15 cellular contexts compared by ENCODE assay signal in genomic region chr6:132399376-132400074, GRCh38. TPM values are rescaled to one million over a fixed set of nuclear protein-coding genes. Genes with fewer than 3 reads are reported as not detected.
DNase-seq lines count a peak whose midpoint lies in the region; ATAC-seq, FAIRE-seq and TF ChIP-seq lines count a peak whose summit lies in the region.
"Had no signal": no experiment of that assay in that cellular context is flagged by ENCODE, and none has a peak within 500 bp of the region (broad histone marks: within the 10 kb centered on the region; RNA-seq: fewer than 3 reads in every experiment).

No MANE protein-coding gene starts in this region.

- TF ChIP-seq CTCF in RWPE2 (IDR thresholded peaks at IDR 0.05; ENCODE audit: poor library complexity, severe bottlenecking), result no peak
- no peak for TF ChIP-seq CTCF in fibroblast of lung (conservative IDR thresholded peaks at IDR 0.05 in 1 of 2, IDR thresholded peaks at IDR 0.05 in 1 of 2; ENCODE audit: low read depth in 1 of 2, low read length in 2 of 2)
- no peak for TF ChIP-seq CTCF in ovary (IDR thresholded peaks at IDR 0.05)

- H3K36me3 ChIP-seq in RWPE2 (ENCODE audit: low read depth) (no peaks in the 10 kb centered on the region), fibroblast of lung (ENCODE audit: control insufficient read depth, insufficient read depth, low read length) (no peaks in the 10 kb centered on the region), ovary (no peaks in the 10 kb centered on the region)

- H3K9ac ChIP-seq in fibroblast of lung (ENCODE audit: insufficient read depth, low read length), result no peak overlapping the region

- no peak for FAIRE-seq in GM12892 (lab: Jason Lieb, UNC)

- 81 to 87% (median 84%) methylated on average over 4 of the region's 4 CpGs for WGBS in ovary, 3 donors

- H3K4me2 ChIP-seq in fibroblast of lung (ENCODE audit: extremely low read depth, insufficient read depth, low read length), result peak overlapping the region; percentile 55

- ATAC-seq in RWPE2 (ENCODE audit: low read depth), result peak; percentile 45; the same call in 1 of the 3 replicates
- no peak for ATAC-seq in HG03460 (IDR thresholded peaks at IDR 0.05; ENCODE audit: unreplicated experiment)
- no peak for ATAC-seq in GM21723 (IDR thresholded peaks at IDR 0.05; ENCODE audit: unreplicated experiment)
- ATAC-seq: left colon; stimulated activated naive CD8-positive, alpha-beta T cell treated with anti-CD3 and anti-CD28 coated beads, Interleukin-15, Interleukin-2, amounts not matched to agents 100 U/mL and 50 U/mL, for 24 hours had no signal

- H3K27me3 ChIP-seq in RWPE2 (ENCODE audit: insufficient read depth, poor library complexity, severe bottlenecking) (no peaks in the 10 kb centered on the region), fibroblast of lung (ENCODE audit: control insufficient read depth, insufficient read depth, low read length) (no peaks in the 10 kb centered on the region), ovary (no peaks in the 10 kb centered on the region)

- TF ChIP-seq POLR2A in ovary (IDR thresholded peaks at IDR 0.05), result no peak
- no peak for TF ChIP-seq POLR2A in GM12892 (IDR thresholded peaks at IDR 0.05; ENCODE audit: low read depth, low read length)

- peak; percentile 76 for DNase-seq in EL
- DNase-seq in RWPE2 (ENCODE audit: low spot score), result no peak
- peak; percentile 61 to 86 for DNase-seq in fibroblast of lung (ENCODE audit: low read depth in 2 of 2)
- DNase-seq in ovary, result no peak
- no peak for DNase-seq in GM12892 (ENCODE audit: insufficient read length)
- no peak for DNase-seq in NCI-H1694 treated with DMSO at 0.1 percent for 48 hours (lab: John Stamatoyannopoulos, UW)
- DNase-seq: activated CD4-positive, alpha-beta T cell treated with anti-CD3 and anti-CD28 coated beads, Interleukin-2, amount 10 ng/mL, durations not matched to agents 24 days and 14 days; activated effector memory CD4-positive, alpha-beta T cell treated with anti-CD3 and anti-CD28 coated beads, Interleukin-2, amount 50 U/mL, for 16 hours; left colon; NCI-H1930; stimulated activated CD4-positive, alpha-beta T cell treated with anti-CD3 and anti-CD28 coated beads, Interleukin-2, amount 100 ng/mL, for 24 hours; stimulated activated naive CD8-positive, alpha-beta T cell treated with anti-CD3 and anti-CD28 coated beads, Interleukin-15, Interleukin-2, amounts not matched to agents 100 U/mL and 50 U/mL, for 24 hours had no signal

- no peaks in the 10 kb centered on the region for H3K79me2 ChIP-seq in fibroblast of lung (ENCODE audit: control insufficient read depth, insufficient read depth, low read length)

- H3K27ac ChIP-seq in RWPE2 (ENCODE audit: poor library complexity, severe bottlenecking) (peak overlapping the region; percentile 39), fibroblast of lung (ENCODE audit: insufficient read depth, low read length) (no peak overlapping the region), ovary (no peak overlapping the region)
- H3K27ac ChIP-seq: coronary artery had no signal

- H3K4me3 ChIP-seq in RWPE2 (ENCODE audit: severe bottlenecking), result no peak overlapping the region
- peak overlapping the region in 2 of 4 experiments; percentile 72 to 88 for H3K4me3 ChIP-seq in fibroblast of lung (replicated peaks in 1 of 4; ENCODE audit: control extremely low read depth in 1 of 4, insufficient read depth in 1 of 4, low read depth in 3 of 4, low read length in 4 of 4)
- peak overlapping the region; percentile 75 for H3K4me3 ChIP-seq in ovary

- TF ChIP-seq EP300 in ovary (IDR thresholded peaks at IDR 0.05), result no peak

- no peaks in the 10 kb centered on the region for H4K20me1 ChIP-seq in fibroblast of lung (ENCODE audit: control insufficient read depth, extremely low read depth, insufficient read depth, low read length)

- H3K9me3 ChIP-seq in RWPE2 (ENCODE audit: severe bottlenecking), result peaks cover 8% of the 10 kb centered on the region
- no peaks in the 10 kb centered on the region for H3K9me3 ChIP-seq in fibroblast of lung (ENCODE audit: control insufficient read depth, insufficient read depth, low read depth, low read length)
- H3K9me3 ChIP-seq in ovary, result no peaks in the 10 kb centered on the region

- H3K4me1 ChIP-seq in RWPE2 (ENCODE audit: insufficient read depth, poor library complexity, severe bottlenecking), result peaks cover 9% of the 10 kb centered on the region
- H3K4me1 ChIP-seq in fibroblast of lung (ENCODE audit: control insufficient read depth, extremely low read depth, insufficient read depth, low read length), result no peaks in the 10 kb centered on the region
- no peaks in the 10 kb centered on the region for H3K4me1 ChIP-seq in ovary (ENCODE audit: insufficient read depth)

- no peak overlapping the region for H2AFZ ChIP-seq in fibroblast of lung (ENCODE audit: low read length)

- intact Hi-C loops in ovary (cut with DNase I), result no loop called here

RNA-seq across cellular contexts. Expression of gene MOXD1, which starts 1.8 kb away (rescaled TPM):
- 45.5 and 89.8 TPM in 2 replicates for total RNA-seq in fibroblast of lung
- polyA plus RNA-seq in fibroblast of lung, result 65.1 and 100 TPM in 2 replicates
- polyA plus RNA-seq in fibroblast of lung (2012), result 42.6 and 58.5 TPM in 2 replicates
- polyA minus RNA-seq in fibroblast of lung (ENCODE audit: low replicate concordance), result 12.7 and 24.2 TPM in 2 replicates
- total RNA-seq in ovary, result 1 to 10 TPM in 3 of 7 donors, under 1 TPM in 4; 0.36 to 1.8 (median 0.77) TPM
- polyA plus RNA-seq in ovary, result 1 to 10 TPM in 1 of 2 donors, under 1 TPM in 1; 0.31 to 4.2 TPM
- polyA plus RNA-seq in GM12892 (2012; ENCODE audit: missing spikeins), result 4.3 TPM
- total RNA-seq: activated CD4-positive, alpha-beta T cell treated with anti-CD3 and anti-CD28 coated beads, Interleukin-2, amount 10 ng/mL, durations not matched to agents 24 days and 14 days had no signal

Comparison
In these comparisons a context has a peak if more than half of its experiments do, and no peak if none do; other contexts are left out.
1. DNase-seq: peak in EL (single experiment) and fibroblast of lung (2 of 2); none in RWPE2 (single experiment), ovary (0 of 5), GM12892 (single experiment) and NCI-H1694 treated with DMSO at 0.1 percent for 48 hours (single experiment).
2. RNA of gene MOXD1, which starts 1.8 kb away (total RNA-seq): 45.5 to 89.8 TPM in fibroblast of lung; 0.36 to 1.8 TPM in ovary; every median in the first group is over 10 times any median in the second.